13 cellular contexts compared by ENCODE assay signal in genomic region chr7:18290223-18290622, GRCh38.
A peak's percentile ranks its signal among the peaks of the same experiment; 100 is the strongest.
DNase-seq lines count a peak whose midpoint lies in the region; ATAC-seq, FAIRE-seq and TF ChIP-seq lines count a peak whose summit lies in the region.
"Had no signal": no experiment of that assay in that cellular context is flagged by ENCODE, and none has a peak within 500 bp of the region (broad histone marks: within the 10 kb centered on the region; RNA-seq: fewer than 3 reads in every experiment).

No MANE protein-coding gene starts in this region.

- WGBS in gastroesophageal sphincter (ENCODE audit: low coverage in 1 of 2), 2 donors: 67 to 69% methylated on average over 4 to 5 of the region's 5 CpGs

- no peak for TF ChIP-seq CTCF in left ventricle myocardium inferior (IDR thresholded peaks at IDR 0.05; ENCODE audit: borderline replicate concordance)
- no peak for TF ChIP-seq CTCF in brain microvascular endothelial cell (IDR thresholded peaks at IDR 0.05; ENCODE audit: low read depth, low read length, missing control alignments)
- TF ChIP-seq CTCF in gastroesophageal sphincter (IDR thresholded peaks at IDR 0.05): no peak

- H3K36me3 ChIP-seq in left ventricle myocardium inferior (no peaks in the 10 kb centered on the region), brain microvascular endothelial cell (replicated peaks) (no peaks in the 10 kb centered on the region), gastroesophageal sphincter (no peaks in the 10 kb centered on the region)
- H3K36me3 ChIP-seq: neutrophil had no signal

- intact Hi-C loops in left ventricle myocardium inferior (cut with micrococcal nuclease): no loop called here

- H3K4me3 ChIP-seq in left ventricle myocardium inferior (peak overlapping the region; percentile 23), brain microvascular endothelial cell (ENCODE audit: low read depth, low read length) (no peak overlapping the region), gastroesophageal sphincter (no peak overlapping the region)

- FAIRE-seq in GM18507 (lab: Jason Lieb, UNC) (peak; percentile 80), H54 (lab: Jason Lieb, UNC) (peak; percentile 36)
- FAIRE-seq: bronchial epithelial cell had no signal

- TF ChIP-seq POLR2A in H54 (IDR thresholded peaks at IDR 0.05; ENCODE audit: low read depth, low read length) (no peak), gastroesophageal sphincter (IDR thresholded peaks at IDR 0.05) (no peak)

- no peak for TF ChIP-seq EP300 in gastroesophageal sphincter (IDR thresholded peaks at IDR 0.05)

- no peaks in the 10 kb centered on the region for H3K9me3 ChIP-seq in left ventricle myocardium inferior (replicated peaks)
- no peaks in the 10 kb centered on the region for H3K9me3 ChIP-seq in gastroesophageal sphincter
- H3K9me3 ChIP-seq: neutrophil had no signal

- ATAC-seq in GM19328 (IDR thresholded peaks at IDR 0.05; ENCODE audit: unreplicated experiment) (no peak), gastroesophageal sphincter (no peak)
- ATAC-seq: activated CD4-positive, CD25-positive, alpha-beta regulatory T cell treated with anti-CD3 and anti-CD28 coated beads, Interleukin-2, amount 50 U/mL, for 24 hours had no signal

- H3K27me3 ChIP-seq in left ventricle myocardium inferior (ENCODE audit: low read depth) (no peaks in the 10 kb centered on the region), brain microvascular endothelial cell (replicated peaks) (no peaks in the 10 kb centered on the region), gastroesophageal sphincter (no peaks in the 10 kb centered on the region)
- H3K27me3 ChIP-seq: neutrophil had no signal

- in situ Hi-C loops in brain microvascular endothelial cell (cut with HindIII; ENCODE audit: low pct_ligation_motif_present, low sequenced_read_pairs): no loop called here
- in situ Hi-C loops in G401 (cut with HindIII; ENCODE audit: low sequenced_read_pairs): no loop called here

- no peak for DNase-seq in GM18507 (ENCODE audit: extremely low spot score, insufficient read length, low read depth)
- no peak for DNase-seq in H54 (ENCODE audit: insufficient read length, low spot score)
- peak; percentile 41 to 52 for DNase-seq in Kasumi-1 (lab: John Stamatoyannopoulos, UW)
- no peak for DNase-seq in left ventricle myocardium inferior
- DNase-seq in brain microvascular endothelial cell: no peak
- DNase-seq in G401 (ENCODE audit: low spot score): no peak
- DNase-seq: H7, NCI-H2171 had no signal

- H3K4me1 ChIP-seq in left ventricle myocardium inferior (peaks cover 31% of the 10 kb centered on the region), gastroesophageal sphincter (peaks cover 2 to 61% (median 22%) of the 10 kb centered on the region in 3 donors)

- H3K27ac ChIP-seq in left ventricle myocardium inferior (replicated peaks) (no peak overlapping the region), brain microvascular endothelial cell (no peak overlapping the region), gastroesophageal sphincter (peak overlapping the region in 2 of 4 donors; percentile 1 to 5)
- H3K27ac ChIP-seq: neutrophil had no signal

Comparison
In these comparisons a context has a peak if more than half of its experiments do, and no peak if none do; other contexts are left out.
1. DNase-seq: peak in Kasumi-1 (2 of 2); none in GM18507 (single experiment), H54 (single experiment), left ventricle myocardium inferior (single experiment), brain microvascular endothelial cell (single experiment) and G401 (single experiment).